Comparison of ENCODE assay signal across 17 cellular contexts in genomic region chr2:95385570-95385984, GRCh38. TPM values are rescaled to one million over a fixed set of nuclear protein-coding genes. Genes with fewer than 3 reads are reported as not detected.
DNase-seq lines count a peak whose midpoint lies in the region; ATAC-seq and TF ChIP-seq lines count a peak whose summit lies in the region.
"Had no signal": no experiment of that assay in that cellular context is flagged by ENCODE, and none has a peak within 500 bp of the region (broad histone marks: within the 10 kb centered on the region; RNA-seq: fewer than 3 reads in every experiment).

No MANE protein-coding gene starts in this region.

- no peak overlapping the region for H3K4me3 ChIP-seq in right atrium auricular region
- no peak overlapping the region for H3K4me3 ChIP-seq in right cardiac atrium (ENCODE audit: low read length)
- no peak overlapping the region for H3K4me3 ChIP-seq in upper lobe of right lung
- H3K4me3 ChIP-seq: HAP-1 had no signal

- TF ChIP-seq CTCF in right atrium auricular region (IDR thresholded peaks at IDR 0.05) (no peak), upper lobe of right lung (IDR thresholded peaks at IDR 0.05) (no peak)

- WGBS in right cardiac atrium = 64% methylated on average over 12 of the region's 12 CpGs

- ATAC-seq in right cardiac atrium = peak; percentile 1 to 3
- ATAC-seq in upper lobe of right lung = no peak
- ATAC-seq in HG02588 (IDR thresholded peaks at IDR 0.05; ENCODE audit: unreplicated experiment) = no peak
- no peak for ATAC-seq in HG03280 (IDR thresholded peaks at IDR 0.05; ENCODE audit: unreplicated experiment)

- DNase-seq in cardiac septum (ENCODE audit: low spot score) (peak; percentile 70), right atrium auricular region (ENCODE audit: low spot score) (no peak), right cardiac atrium (peak in 1 of 3 donors; percentile 78), posterior vena cava (ENCODE audit: low spot score) (peak; percentile 85), upper lobe of right lung (peak; percentile 48), SHP77 (lab: John Stamatoyannopoulos, UW) (no peak)
- DNase-seq: COR-L47, DMS153, EL, NCI-H1417, NCI-H2029, NCI-H2171 treated with DMSO at 0.1 percent for 48 hours, NCI-H510A had no signal

- H3K27ac ChIP-seq in right atrium auricular region (peak overlapping the region in 1 of 2 donors; percentile 36), right cardiac atrium (ENCODE audit: low read length) (no peak overlapping the region), upper lobe of right lung (no peak overlapping the region)
- H3K27ac ChIP-seq: C4-2B had no signal

- H3K27me3 ChIP-seq in right atrium auricular region (no peaks in the 10 kb centered on the region), right cardiac atrium (ENCODE audit: control insufficient read depth, insufficient read depth) (no peaks in the 10 kb centered on the region), upper lobe of right lung (no peaks in the 10 kb centered on the region)

- H3K36me3 ChIP-seq in right atrium auricular region (no peaks in the 10 kb centered on the region), upper lobe of right lung (no peaks in the 10 kb centered on the region)
- H3K36me3 ChIP-seq: HAP-1 had no signal

- H3K4me1 ChIP-seq in right atrium auricular region = peaks cover 0 to 20% of the 10 kb centered on the region in 2 donors
- H3K4me1 ChIP-seq in right cardiac atrium (ENCODE audit: control insufficient read depth, insufficient read depth, low read length) = peaks cover 3% of the 10 kb centered on the region
- no peaks in the 10 kb centered on the region for H3K4me1 ChIP-seq in upper lobe of right lung
- H3K4me1 ChIP-seq: HAP-1 had no signal

- intact Hi-C loops in cardiac septum (cut with DNase I) = no loop called here
- intact Hi-C loops in right cardiac atrium (cut with DNase I) = no loop called here
- intact Hi-C loops in posterior vena cava (cut with DNase I) = no loop called here
- intact Hi-C loops in upper lobe of right lung (cut with DNase I) = no loop called here

- no peaks in the 10 kb centered on the region for H3K9me3 ChIP-seq in right atrium auricular region
- no peaks in the 10 kb centered on the region for H3K9me3 ChIP-seq in right cardiac atrium (ENCODE audit: control insufficient read depth, low read length)
- H3K9me3 ChIP-seq in upper lobe of right lung = no peaks in the 10 kb centered on the region
- H3K9me3 ChIP-seq: HAP-1 had no signal

RNA-seq across cellular contexts. Expression of gene FAHD2A, which starts 16.9 kb away (rescaled TPM):
- 28.8 TPM for total RNA-seq in cardiac septum
- total RNA-seq in right atrium auricular region = 10 to 100 TPM; 19.9 to 27.5 TPM
- 10 to 100 TPM; 26.1 to 32.7 (median 30.0) TPM for total RNA-seq in right cardiac atrium
- 32.2 TPM for polyA plus RNA-seq in right cardiac atrium
- 10 to 100 TPM; 14.1 to 18.3 TPM for total RNA-seq in posterior vena cava
- 22.8 TPM for total RNA-seq in upper lobe of right lung

Comparison
In these comparisons a context has a peak if more than half of its experiments do, and no peak if none do; other contexts are left out.
1. DNase-seq: peak in cardiac septum (single experiment), posterior vena cava (single experiment) and upper lobe of right lung (single experiment); none in right atrium auricular region (single experiment) and SHP77 (0 of 2).
2. ATAC-seq: peak in right cardiac atrium (2 of 2); none in upper lobe of right lung (single experiment), HG02588 (single experiment) and HG03280 (single experiment).